Comparison of ENCODE assay signal across 1 cellular context in the genomic region with DNA sequence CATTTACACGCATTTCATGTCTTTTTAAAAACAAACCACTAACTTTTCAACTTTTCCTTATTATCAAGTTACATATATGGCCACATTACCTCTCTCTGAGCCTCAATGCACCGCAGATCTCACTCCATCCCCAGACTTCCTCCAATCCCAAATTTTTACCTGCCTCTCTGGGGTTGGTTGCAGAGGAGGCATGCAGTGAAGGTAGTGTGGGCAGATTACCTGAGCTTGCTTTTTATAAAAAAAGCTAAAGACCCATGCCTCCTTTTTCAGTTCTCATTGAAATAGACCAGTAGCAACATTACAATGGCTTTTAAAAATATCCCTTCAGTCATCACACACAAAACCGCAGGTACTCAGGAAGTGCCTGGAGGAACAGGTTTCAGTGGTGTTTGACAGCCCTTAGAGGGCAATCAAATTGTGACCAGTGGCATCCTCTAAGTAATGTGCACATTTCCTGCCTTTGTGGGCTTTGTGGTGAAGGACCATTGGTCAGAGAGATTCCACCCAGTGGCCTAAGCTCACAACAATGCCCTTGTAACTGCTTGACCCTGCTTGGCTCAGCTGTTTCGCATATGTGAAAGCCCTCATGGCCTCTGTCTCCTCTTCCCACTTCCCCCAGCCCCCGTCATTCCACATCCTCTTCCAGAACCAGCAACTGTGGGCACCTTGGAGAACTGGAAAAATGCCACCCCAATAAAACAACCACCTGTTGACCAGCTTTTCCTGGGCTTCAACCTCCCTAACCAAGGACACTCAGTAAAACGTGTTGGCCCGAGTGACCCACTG.
A peak's percentile ranks its signal among the peaks of the same experiment; 100 is the strongest.
TF ChIP-seq lines count a peak whose summit lies in the region.

No MANE protein-coding gene starts in this region.

TF ChIP-seq in GM12878, 131 proteins besides CTCF, POLR2A, EP300 and RAD21 (continues in another document):
- peak; percentile 91; the same call in 1 of the 2 replicates for TF ChIP-seq MTA3 (IDR thresholded peaks at IDR 0.05; ENCODE audit: borderline replicate concordance, low read length)
- TF ChIP-seq, protein P1, sequence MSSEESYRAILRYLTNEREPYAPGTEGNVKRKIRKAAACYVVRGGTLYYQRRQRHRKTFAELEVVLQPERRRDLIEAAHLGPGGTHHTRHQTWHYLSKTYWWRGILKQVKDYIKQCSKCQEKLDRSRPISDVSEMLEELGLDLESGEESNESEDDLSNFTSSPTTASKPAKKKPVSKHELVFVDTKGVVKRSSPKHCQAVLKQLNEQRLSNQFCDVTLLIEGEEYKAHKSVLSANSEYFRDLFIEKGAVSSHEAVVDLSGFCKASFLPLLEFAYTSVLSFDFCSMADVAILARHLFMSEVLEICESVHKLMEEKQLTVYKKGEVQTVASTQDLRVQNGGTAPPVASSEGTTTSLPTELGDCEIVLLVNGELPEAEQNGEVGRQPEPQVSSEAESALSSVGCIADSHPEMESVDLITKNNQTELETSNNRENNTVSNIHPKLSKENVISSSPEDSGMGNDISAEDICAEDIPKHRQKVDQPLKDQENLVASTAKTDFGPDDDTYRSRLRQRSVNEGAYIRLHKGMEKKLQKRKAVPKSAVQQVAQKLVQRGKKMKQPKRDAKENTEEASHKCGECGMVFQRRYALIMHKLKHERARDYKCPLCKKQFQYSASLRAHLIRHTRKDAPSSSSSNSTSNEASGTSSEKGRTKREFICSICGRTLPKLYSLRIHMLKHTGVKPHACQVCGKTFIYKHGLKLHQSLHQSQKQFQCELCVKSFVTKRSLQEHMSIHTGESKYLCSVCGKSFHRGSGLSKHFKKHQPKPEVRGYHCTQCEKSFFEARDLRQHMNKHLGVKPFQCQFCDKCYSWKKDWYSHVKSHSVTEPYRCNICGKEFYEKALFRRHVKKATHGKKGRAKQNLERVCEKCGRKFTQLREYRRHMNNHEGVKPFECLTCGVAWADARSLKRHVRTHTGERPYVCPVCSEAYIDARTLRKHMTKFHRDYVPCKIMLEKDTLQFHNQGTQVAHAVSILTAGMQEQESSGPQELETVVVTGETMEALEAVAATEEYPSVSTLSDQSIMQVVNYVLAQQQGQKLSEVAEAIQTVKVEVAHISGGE (CRISPR knock-in tag; IDR thresholded peaks at IDR 0.05), result no peak
- TF ChIP-seq EGR1 (IDR thresholded peaks at IDR 0.05; ENCODE audit: borderline replicate concordance in 1 of 2, low read depth in 2 of 2, low read length in 2 of 2), result peak in 1 of 2 experiments; percentile 25; a peak in 1 of 3 replicates
- peak; percentile 60 for TF ChIP-seq ATF7 (IDR thresholded peaks at IDR 0.05; ENCODE audit: low read depth)
- peak; percentile 30 for TF ChIP-seq MEF2B (IDR thresholded peaks at IDR 0.05; ENCODE audit: partially characterized antibody, poor library complexity, severe bottlenecking)
- TF ChIP-seq CBFB (IDR thresholded peaks at IDR 0.05; ENCODE audit: low read depth), result peak; percentile 97
- TF ChIP-seq TCF12 (IDR thresholded peaks at IDR 0.05; ENCODE audit: low read depth, low read length), result 0 out of 2 replicates have a peak, but pooled peaks have one; percentile 31
- peak; percentile 66 for TF ChIP-seq IRF4 (IDR thresholded peaks at IDR 0.05; ENCODE audit: low read depth, low read length)
- no peak for TF ChIP-seq PML (IDR thresholded peaks at IDR 0.05; ENCODE audit: low read length)
- peak; percentile 82 for TF ChIP-seq BCL11A (IDR thresholded peaks at IDR 0.05; ENCODE audit: low read depth, low read length)
- no peak for TF ChIP-seq NR2C2 (IDR thresholded peaks at IDR 0.05; ENCODE audit: borderline replicate concordance, control insufficient read depth, insufficient read length, low read depth)
- no peak for TF ChIP-seq MYC (IDR thresholded peaks at IDR 0.05; ENCODE audit: insufficient read depth, insufficient read length, insufficient replicate concordance, low read length, severe bottlenecking)
- peak; percentile 59 for TF ChIP-seq MTA2 (IDR thresholded peaks at IDR 0.05; ENCODE audit: low read depth)
- TF ChIP-seq DPF2 (IDR thresholded peaks at IDR 0.05), result peak; percentile 51; the same call in 1 of the 2 replicates
- TF ChIP-seq, protein P2, sequence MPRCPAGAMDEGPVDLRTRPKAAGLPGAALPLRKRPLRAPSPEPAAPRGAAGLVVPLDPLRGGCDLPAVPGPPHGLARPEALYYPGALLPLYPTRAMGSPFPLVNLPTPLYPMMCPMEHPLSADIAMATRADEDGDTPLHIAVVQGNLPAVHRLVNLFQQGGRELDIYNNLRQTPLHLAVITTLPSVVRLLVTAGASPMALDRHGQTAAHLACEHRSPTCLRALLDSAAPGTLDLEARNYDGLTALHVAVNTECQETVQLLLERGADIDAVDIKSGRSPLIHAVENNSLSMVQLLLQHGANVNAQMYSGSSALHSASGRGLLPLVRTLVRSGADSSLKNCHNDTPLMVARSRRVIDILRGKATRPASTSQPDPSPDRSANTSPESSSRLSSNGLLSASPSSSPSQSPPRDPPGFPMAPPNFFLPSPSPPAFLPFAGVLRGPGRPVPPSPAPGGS (IDR thresholded peaks at IDR 0.05; ENCODE audit: borderline replicate concordance, insufficient read depth, low read depth, low read length, poor library complexity, severe bottlenecking), result peak; percentile 66
- peak; percentile 65; the same call in 1 of the 2 replicates for TF ChIP-seq TCF3 (IDR thresholded peaks at IDR 0.05; ENCODE audit: borderline replicate concordance, insufficient read depth, low read depth, low read length)
- peak; percentile 88 for TF ChIP-seq IKZF1 (conservative IDR thresholded peaks at IDR 0.05)
- no peak for TF ChIP-seq SREBF2 (IDR thresholded peaks at IDR 0.05; ENCODE audit: low read length)
- TF ChIP-seq, protein P3, sequence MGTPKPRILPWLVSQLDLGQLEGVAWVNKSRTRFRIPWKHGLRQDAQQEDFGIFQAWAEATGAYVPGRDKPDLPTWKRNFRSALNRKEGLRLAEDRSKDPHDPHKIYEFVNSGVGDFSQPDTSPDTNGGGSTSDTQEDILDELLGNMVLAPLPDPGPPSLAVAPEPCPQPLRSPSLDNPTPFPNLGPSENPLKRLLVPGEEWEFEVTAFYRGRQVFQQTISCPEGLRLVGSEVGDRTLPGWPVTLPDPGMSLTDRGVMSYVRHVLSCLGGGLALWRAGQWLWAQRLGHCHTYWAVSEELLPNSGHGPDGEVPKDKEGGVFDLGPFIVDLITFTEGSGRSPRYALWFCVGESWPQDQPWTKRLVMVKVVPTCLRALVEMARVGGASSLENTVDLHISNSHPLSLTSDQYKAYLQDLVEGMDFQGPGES (IDR thresholded peaks at IDR 0.05), result no peak
- TF ChIP-seq BHLHE40 (IDR thresholded peaks at IDR 0.05; ENCODE audit: borderline replicate concordance in 1 of 2, low read depth in 2 of 2, low read length in 1 of 2), result peak; percentile 41 to 51; a peak in 3 of 4 replicates
- peak; percentile 100 for TF ChIP-seq RUNX3 (IDR thresholded peaks at IDR 0.05; ENCODE audit: low read length)
- TF ChIP-seq, protein P4, sequence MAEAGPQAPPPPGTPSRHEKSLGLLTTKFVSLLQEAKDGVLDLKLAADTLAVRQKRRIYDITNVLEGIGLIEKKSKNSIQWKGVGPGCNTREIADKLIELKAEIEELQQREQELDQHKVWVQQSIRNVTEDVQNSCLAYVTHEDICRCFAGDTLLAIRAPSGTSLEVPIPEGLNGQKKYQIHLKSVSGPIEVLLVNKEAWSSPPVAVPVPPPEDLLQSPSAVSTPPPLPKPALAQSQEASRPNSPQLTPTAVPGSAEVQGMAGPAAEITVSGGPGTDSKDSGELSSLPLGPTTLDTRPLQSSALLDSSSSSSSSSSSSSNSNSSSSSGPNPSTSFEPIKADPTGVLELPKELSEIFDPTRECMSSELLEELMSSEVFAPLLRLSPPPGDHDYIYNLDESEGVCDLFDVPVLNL (IDR thresholded peaks at IDR 0.05; ENCODE audit: low read depth, low read length), result no peak
- TF ChIP-seq, protein P5, sequence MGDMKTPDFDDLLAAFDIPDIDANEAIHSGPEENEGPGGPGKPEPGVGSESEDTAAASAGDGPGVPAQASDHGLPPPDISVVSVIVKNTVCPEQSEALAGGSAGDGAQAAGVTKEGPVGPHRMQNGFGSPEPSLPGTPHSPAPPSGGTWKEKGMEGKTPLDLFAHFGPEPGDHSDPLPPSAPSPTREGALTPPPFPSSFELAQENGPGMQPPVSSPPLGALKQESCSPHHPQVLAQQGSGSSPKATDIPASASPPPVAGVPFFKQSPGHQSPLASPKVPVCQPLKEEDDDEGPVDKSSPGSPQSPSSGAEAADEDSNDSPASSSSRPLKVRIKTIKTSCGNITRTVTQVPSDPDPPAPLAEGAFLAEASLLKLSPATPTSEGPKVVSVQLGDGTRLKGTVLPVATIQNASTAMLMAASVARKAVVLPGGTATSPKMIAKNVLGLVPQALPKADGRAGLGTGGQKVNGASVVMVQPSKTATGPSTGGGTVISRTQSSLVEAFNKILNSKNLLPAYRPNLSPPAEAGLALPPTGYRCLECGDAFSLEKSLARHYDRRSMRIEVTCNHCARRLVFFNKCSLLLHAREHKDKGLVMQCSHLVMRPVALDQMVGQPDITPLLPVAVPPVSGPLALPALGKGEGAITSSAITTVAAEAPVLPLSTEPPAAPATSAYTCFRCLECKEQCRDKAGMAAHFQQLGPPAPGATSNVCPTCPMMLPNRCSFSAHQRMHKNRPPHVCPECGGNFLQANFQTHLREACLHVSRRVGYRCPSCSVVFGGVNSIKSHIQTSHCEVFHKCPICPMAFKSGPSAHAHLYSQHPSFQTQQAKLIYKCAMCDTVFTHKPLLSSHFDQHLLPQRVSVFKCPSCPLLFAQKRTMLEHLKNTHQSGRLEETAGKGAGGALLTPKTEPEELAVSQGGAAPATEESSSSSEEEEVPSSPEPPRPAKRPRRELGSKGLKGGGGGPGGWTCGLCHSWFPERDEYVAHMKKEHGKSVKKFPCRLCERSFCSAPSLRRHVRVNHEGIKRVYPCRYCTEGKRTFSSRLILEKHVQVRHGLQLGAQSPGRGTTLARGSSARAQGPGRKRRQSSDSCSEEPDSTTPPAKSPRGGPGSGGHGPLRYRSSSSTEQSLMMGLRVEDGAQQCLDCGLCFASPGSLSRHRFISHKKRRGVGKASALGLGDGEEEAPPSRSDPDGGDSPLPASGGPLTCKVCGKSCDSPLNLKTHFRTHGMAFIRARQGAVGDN (IDR thresholded peaks at IDR 0.05), result no peak
- no peak for TF ChIP-seq TAF1 (IDR thresholded peaks at IDR 0.05; ENCODE audit: borderline replicate concordance, low read depth, low read length)
- TF ChIP-seq, protein P6, sequence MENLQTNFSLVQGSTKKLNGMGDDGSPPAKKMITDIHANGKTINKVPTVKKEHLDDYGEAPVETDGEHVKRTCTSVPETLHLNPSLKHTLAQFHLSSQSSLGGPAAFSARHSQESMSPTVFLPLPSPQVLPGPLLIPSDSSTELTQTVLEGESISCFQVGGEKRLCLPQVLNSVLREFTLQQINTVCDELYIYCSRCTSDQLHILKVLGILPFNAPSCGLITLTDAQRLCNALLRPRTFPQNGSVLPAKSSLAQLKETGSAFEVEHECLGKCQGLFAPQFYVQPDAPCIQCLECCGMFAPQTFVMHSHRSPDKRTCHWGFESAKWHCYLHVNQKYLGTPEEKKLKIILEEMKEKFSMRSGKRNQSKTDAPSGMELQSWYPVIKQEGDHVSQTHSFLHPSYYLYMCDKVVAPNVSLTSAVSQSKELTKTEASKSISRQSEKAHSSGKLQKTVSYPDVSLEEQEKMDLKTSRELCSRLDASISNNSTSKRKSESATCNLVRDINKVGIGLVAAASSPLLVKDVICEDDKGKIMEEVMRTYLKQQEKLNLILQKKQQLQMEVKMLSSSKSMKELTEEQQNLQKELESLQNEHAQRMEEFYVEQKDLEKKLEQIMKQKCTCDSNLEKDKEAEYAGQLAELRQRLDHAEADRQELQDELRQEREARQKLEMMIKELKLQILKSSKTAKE (IDR thresholded peaks at IDR 0.05; ENCODE audit: low read depth, poor library complexity, severe bottlenecking), result peak; percentile 16
- peak; percentile 81 for TF ChIP-seq NR2F1 (conservative IDR thresholded peaks at IDR 0.05)
- TF ChIP-seq, protein P7, sequence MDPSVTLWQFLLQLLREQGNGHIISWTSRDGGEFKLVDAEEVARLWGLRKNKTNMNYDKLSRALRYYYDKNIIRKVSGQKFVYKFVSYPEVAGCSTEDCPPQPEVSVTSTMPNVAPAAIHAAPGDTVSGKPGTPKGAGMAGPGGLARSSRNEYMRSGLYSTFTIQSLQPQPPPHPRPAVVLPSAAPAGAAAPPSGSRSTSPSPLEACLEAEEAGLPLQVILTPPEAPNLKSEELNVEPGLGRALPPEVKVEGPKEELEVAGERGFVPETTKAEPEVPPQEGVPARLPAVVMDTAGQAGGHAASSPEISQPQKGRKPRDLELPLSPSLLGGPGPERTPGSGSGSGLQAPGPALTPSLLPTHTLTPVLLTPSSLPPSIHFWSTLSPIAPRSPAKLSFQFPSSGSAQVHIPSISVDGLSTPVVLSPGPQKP (IDR thresholded peaks at IDR 0.05; ENCODE audit: low read depth, low read length), result no peak
- peak; percentile 42; the same call in 1 of the 2 replicates for TF ChIP-seq CREB1 (IDR thresholded peaks at IDR 0.05; ENCODE audit: low read depth)
- peak; percentile 68; the same call in 1 of the 2 replicates for TF ChIP-seq ZBED1 (IDR thresholded peaks at IDR 0.05; ENCODE audit: borderline replicate concordance)
- peak; percentile 91; the same call in 1 of the 2 replicates for TF ChIP-seq PAX5 (IDR thresholded peaks at IDR 0.05; ENCODE audit: borderline replicate concordance, low read depth, low read length)
- TF ChIP-seq SUZ12 (IDR thresholded peaks at IDR 0.05; ENCODE audit: unreplicated experiment), result no peak
- peak; percentile 71; the same call in 1 of the 2 replicates for TF ChIP-seq CREM (IDR thresholded peaks at IDR 0.05; ENCODE audit: low read depth)
- peak; percentile 55 for TF ChIP-seq SP1 (IDR thresholded peaks at IDR 0.05; ENCODE audit: low read depth, low read length)
- peak; percentile 92 for TF ChIP-seq MEF2A (IDR thresholded peaks at IDR 0.05; ENCODE audit: insufficient read depth, low read depth, low read length)
- no peak for TF ChIP-seq TARDBP (IDR thresholded peaks at IDR 0.05; ENCODE audit: borderline replicate concordance)
- TF ChIP-seq, protein P8, sequence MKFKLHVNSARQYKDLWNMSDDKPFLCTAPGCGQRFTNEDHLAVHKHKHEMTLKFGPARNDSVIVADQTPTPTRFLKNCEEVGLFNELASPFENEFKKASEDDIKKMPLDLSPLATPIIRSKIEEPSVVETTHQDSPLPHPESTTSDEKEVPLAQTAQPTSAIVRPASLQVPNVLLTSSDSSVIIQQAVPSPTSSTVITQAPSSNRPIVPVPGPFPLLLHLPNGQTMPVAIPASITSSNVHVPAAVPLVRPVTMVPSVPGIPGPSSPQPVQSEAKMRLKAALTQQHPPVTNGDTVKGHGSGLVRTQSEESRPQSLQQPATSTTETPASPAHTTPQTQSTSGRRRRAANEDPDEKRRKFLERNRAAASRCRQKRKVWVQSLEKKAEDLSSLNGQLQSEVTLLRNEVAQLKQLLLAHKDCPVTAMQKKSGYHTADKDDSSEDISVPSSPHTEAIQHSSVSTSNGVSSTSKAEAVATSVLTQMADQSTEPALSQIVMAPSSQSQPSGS (IDR thresholded peaks at IDR 0.05; ENCODE audit: low read length), result peak; percentile 96
- TF ChIP-seq JUNB (IDR thresholded peaks at IDR 0.05), result peak; percentile 63
- TF ChIP-seq SIX5 (IDR thresholded peaks at IDR 0.05; ENCODE audit: low read depth, low read length, severe bottlenecking), result no peak
- 0 out of 3 replicates have a peak, but pooled peaks have one; percentile 54 for TF ChIP-seq POU2F2 (IDR thresholded peaks at IDR 0.05; ENCODE audit: borderline replicate concordance, low read depth, low read length)
- peak; percentile 13; the same call in 1 of the 2 replicates for TF ChIP-seq YY1 (IDR thresholded peaks at IDR 0.05; ENCODE audit: low read depth, low read length)
